1 cellular context compared by ENCODE assay signal in the genomic region with DNA sequence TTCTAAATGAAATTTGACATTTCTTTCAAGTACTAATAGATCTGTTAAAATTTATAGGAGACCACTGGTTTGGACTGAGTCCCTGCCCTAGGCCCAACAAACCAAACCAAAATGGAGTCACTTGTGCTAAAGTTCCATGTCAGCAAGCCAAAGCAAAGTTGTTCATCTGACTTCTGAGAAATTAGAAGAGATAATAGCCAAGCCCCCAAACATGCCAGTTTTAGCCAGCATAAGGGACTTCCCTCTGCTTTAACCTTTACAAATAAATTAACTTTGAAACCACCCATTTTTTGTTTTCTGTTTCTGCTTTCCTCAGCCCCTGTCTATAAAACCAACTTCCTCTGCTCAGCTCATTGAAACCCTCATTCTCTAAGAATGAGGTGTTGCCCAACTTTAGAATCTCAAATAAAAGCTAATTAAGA.
TF ChIP-seq lines count a peak whose summit lies in the region.

No MANE protein-coding gene starts in this region.

TF ChIP-seq in HEK293, 187 proteins besides CTCF, POLR2A, EP300 and RAD21 (continued from another document):
- TF ChIP-seq, protein P1, sequence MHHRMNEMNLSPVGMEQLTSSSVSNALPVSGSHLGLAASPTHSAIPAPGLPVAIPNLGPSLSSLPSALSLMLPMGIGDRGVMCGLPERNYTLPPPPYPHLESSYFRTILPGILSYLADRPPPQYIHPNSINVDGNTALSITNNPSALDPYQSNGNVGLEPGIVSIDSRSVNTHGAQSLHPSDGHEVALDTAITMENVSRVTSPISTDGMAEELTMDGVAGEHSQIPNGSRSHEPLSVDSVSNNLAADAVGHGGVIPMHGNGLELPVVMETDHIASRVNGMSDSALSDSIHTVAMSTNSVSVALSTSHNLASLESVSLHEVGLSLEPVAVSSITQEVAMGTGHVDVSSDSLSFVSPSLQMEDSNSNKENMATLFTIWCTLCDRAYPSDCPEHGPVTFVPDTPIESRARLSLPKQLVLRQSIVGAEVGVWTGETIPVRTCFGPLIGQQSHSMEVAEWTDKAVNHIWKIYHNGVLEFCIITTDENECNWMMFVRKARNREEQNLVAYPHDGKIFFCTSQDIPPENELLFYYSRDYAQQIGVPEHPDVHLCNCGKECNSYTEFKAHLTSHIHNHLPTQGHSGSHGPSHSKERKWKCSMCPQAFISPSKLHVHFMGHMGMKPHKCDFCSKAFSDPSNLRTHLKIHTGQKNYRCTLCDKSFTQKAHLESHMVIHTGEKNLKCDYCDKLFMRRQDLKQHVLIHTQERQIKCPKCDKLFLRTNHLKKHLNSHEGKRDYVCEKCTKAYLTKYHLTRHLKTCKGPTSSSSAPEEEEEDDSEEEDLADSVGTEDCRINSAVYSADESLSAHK (tag by site-specific recombination; IDR thresholded peaks at IDR 0.05): peak; percentile 51; the same call in 1 of the 2 replicates
